Comparison of ENCODE assay signal across 13 cellular contexts in genomic region chr4:159367421-159368105, GRCh38.
DNase-seq lines count a peak whose midpoint lies in the region; ATAC-seq and TF ChIP-seq lines count a peak whose summit lies in the region.
"Had no signal": no experiment of that assay in that cellular context is flagged by ENCODE, and none has a peak within 500 bp of the region (broad histone marks: within the 10 kb centered on the region; RNA-seq: fewer than 3 reads in every experiment).

No MANE protein-coding gene starts in this region.

- no peaks in the 10 kb centered on the region for H3K79me2 ChIP-seq in hepatocyte

- no peaks in the 10 kb centered on the region for H3K27me3 ChIP-seq in left ventricle myocardium inferior (ENCODE audit: low read depth)
- no peaks in the 10 kb centered on the region for H3K27me3 ChIP-seq in hepatocyte
- H3K27me3 ChIP-seq in WERI-Rb-1 (ENCODE audit: insufficient read depth, low read depth, severe bottlenecking): no peaks in the 10 kb centered on the region

- no peaks in the 10 kb centered on the region for H4K20me1 ChIP-seq in hepatocyte (ENCODE audit: insufficient read depth, poor library complexity, severe bottlenecking)

- intact Hi-C loops in left ventricle myocardium inferior (cut with micrococcal nuclease): no loop called here
- intact Hi-C loops in left cardiac atrium (cut with DNase I): no loop called here

- peaks cover 3% of the 10 kb centered on the region for H3K36me3 Mint-ChIP-seq in mesothelial cell of epicardium
- H3K36me3 Mint-ChIP-seq: activated CD4-positive, alpha-beta memory T cell treated with anti-CD3 and anti-CD28 coated beads for 36 hours had no signal

- no peak overlapping the region for H3K4me3 Mint-ChIP-seq in mesothelial cell of epicardium
- H3K4me3 Mint-ChIP-seq: activated CD4-positive, alpha-beta memory T cell treated with anti-CD3 and anti-CD28 coated beads for 36 hours; naive thymus-derived CD8-positive, alpha-beta T cell had no signal

- no peaks in the 10 kb centered on the region for H3K9me2 ChIP-seq in hepatocyte (replicated peaks; ENCODE audit: insufficient read depth)

- H3K27ac ChIP-seq in left ventricle myocardium inferior (replicated peaks): peak overlapping the region; percentile 77
- H3K27ac ChIP-seq in hepatocyte: no peak overlapping the region
- no peak overlapping the region for H3K27ac ChIP-seq in WERI-Rb-1
- H3K27ac ChIP-seq: thoracic aorta had no signal

- H2AFZ ChIP-seq in hepatocyte: no peak overlapping the region

- DNase-seq in left ventricle myocardium inferior: no peak
- DNase-seq in left cardiac atrium: no peak
- DNase-seq in hepatocyte (ENCODE audit: low spot score): no peak
- DNase-seq in WERI-Rb-1: no peak
- DNase-seq in globus pallidus (ENCODE audit: low spot score): no peak
- no peak for DNase-seq in mesothelial cell of epicardium (ENCODE audit: low spot score in 2 of 2, unreplicated experiment in 2 of 2)
- DNase-seq: activated CD4-positive, alpha-beta memory T cell treated with anti-CD3 and anti-CD28 coated beads for 36 hours; activated naive CD4-positive, alpha-beta T cell treated with anti-CD3 and anti-CD28 coated beads, Interleukin-2, amount 50 U/mL, for 16 hours; naive thymus-derived CD8-positive, alpha-beta T cell; NCI-H187 had no signal

- H3K4me1 ChIP-seq in left ventricle myocardium inferior: peaks cover 17% of the 10 kb centered on the region
- no peaks in the 10 kb centered on the region for H3K4me1 ChIP-seq in hepatocyte (ENCODE audit: insufficient read depth)

- no peaks in the 10 kb centered on the region for H3K27me3 Mint-ChIP-seq in mesothelial cell of epicardium (ENCODE audit: low read depth)

- no peak overlapping the region for H3K27ac Mint-ChIP-seq in mesothelial cell of epicardium
- H3K27ac Mint-ChIP-seq: activated CD4-positive, alpha-beta memory T cell treated with anti-CD3 and anti-CD28 coated beads for 36 hours; naive thymus-derived CD8-positive, alpha-beta T cell had no signal

- TF ChIP-seq CTCF in left ventricle myocardium inferior (IDR thresholded peaks at IDR 0.05; ENCODE audit: borderline replicate concordance): no peak
- no peak for TF ChIP-seq CTCF in hepatocyte (IDR thresholded peaks at IDR 0.05; ENCODE audit: poor library complexity)
- no peak for TF ChIP-seq CTCF in WERI-Rb-1 (IDR thresholded peaks at IDR 0.05; ENCODE audit: low read depth, low read length)
- TF ChIP-seq CTCF in mesothelial cell of epicardium (IDR thresholded peaks at IDR 0.05; ENCODE audit: unreplicated experiment): no peak

- H3K9me3 Mint-ChIP-seq in mesothelial cell of epicardium: peaks cover 23% of the 10 kb centered on the region
- H3K9me3 Mint-ChIP-seq: activated CD4-positive, alpha-beta memory T cell treated with anti-CD3 and anti-CD28 coated beads for 36 hours had no signal

- ATAC-seq in left cardiac atrium: no peak
- ATAC-seq in HG02571 (IDR thresholded peaks at IDR 0.05; ENCODE audit: unreplicated experiment): peak; percentile 51
- ATAC-seq in HG03521 (IDR thresholded peaks at IDR 0.05; ENCODE audit: unreplicated experiment): peak; percentile 45
- ATAC-seq: naive thymus-derived CD8-positive, alpha-beta T cell had no signal

- H3K36me3 ChIP-seq in left ventricle myocardium inferior (peaks cover 4% of the 10 kb centered on the region), hepatocyte (replicated peaks; ENCODE audit: insufficient read depth, low read depth) (no peaks in the 10 kb centered on the region), WERI-Rb-1 (no peaks in the 10 kb centered on the region)
- H3K36me3 ChIP-seq: thoracic aorta had no signal

- H3K4me3 ChIP-seq in left ventricle myocardium inferior (peak overlapping the region; percentile 37), hepatocyte (no peak overlapping the region), WERI-Rb-1 (ENCODE audit: low read depth, low read length) (no peak overlapping the region)
- H3K4me3 ChIP-seq: thoracic aorta had no signal

- H3K4me2 ChIP-seq in hepatocyte: no peak overlapping the region

- H3K9me3 ChIP-seq in left ventricle myocardium inferior (replicated peaks) (no peaks in the 10 kb centered on the region), hepatocyte (ENCODE audit: low read depth) (no peaks in the 10 kb centered on the region), WERI-Rb-1 (ENCODE audit: severe bottlenecking) (peaks cover 3% of the 10 kb centered on the region)
- H3K9me3 ChIP-seq: thoracic aorta had no signal

- H3K4me1 Mint-ChIP-seq in mesothelial cell of epicardium: peaks cover 5% of the 10 kb centered on the region
- H3K4me1 Mint-ChIP-seq: naive thymus-derived CD8-positive, alpha-beta T cell had no signal

- 77% methylated on average over 6 of the region's 6 CpGs for WGBS in hepatocyte (ENCODE audit: low lambda C conversion rate, missing lambda C conversion rate)

Comparison
In these comparisons a context has a peak if more than half of its experiments do, and no peak if none do; other contexts are left out.
1. ATAC-seq: peak in HG02571 (single experiment) and HG03521 (single experiment); none in left cardiac atrium (0 of 2).